9 cellular contexts compared by ENCODE assay signal in genomic region chrX:7088968-7089615, GRCh38. TPM values are rescaled to one million over a fixed set of nuclear protein-coding genes. Genes with fewer than 3 reads are reported as not detected.
A peak's percentile ranks its signal among the peaks of the same experiment; 100 is the strongest.
DNase-seq lines count a peak whose midpoint lies in the region; ATAC-seq, FAIRE-seq and TF ChIP-seq lines count a peak whose summit lies in the region.
"Had no signal": no experiment of that assay in that cellular context is flagged by ENCODE, and none has a peak within 500 bp of the region (broad histone marks: within the 10 kb centered on the region; RNA-seq: fewer than 3 reads in every experiment).

No MANE protein-coding gene starts in this region.

- no peaks in the 10 kb centered on the region for H3K9me1 ChIP-seq in K562 (ENCODE audit: control insufficient read depth, insufficient read depth, low read length)

- H3K9me3 ChIP-seq in K562 (replicated peaks; ENCODE audit: control insufficient read depth, insufficient read depth, low read depth, low read length): no peaks in the 10 kb centered on the region

- peak overlapping the region; percentile 40 for H3K27ac Mint-ChIP-seq in stimulated activated memory B cell treated with anti-CD40 and anti-IgM and Interleukin-4, amounts not matched to agents 10 μg/mL and 1 μg/mL and 100 μg/mL, for 72 hours

- H3K9me3 Mint-ChIP-seq in stimulated activated memory B cell treated with anti-CD40 and anti-IgM and Interleukin-4, amounts not matched to agents 10 μg/mL and 1 μg/mL and 100 μg/mL, for 72 hours: no peaks in the 10 kb centered on the region

- H3K4me3 ChIP-seq in K562: no peak overlapping the region
- H3K4me3 ChIP-seq: cardiac muscle cell had no signal

- no TSS peak for BruUV-seq in K562 (replicated peaks; lab: Mats Ljungman, UMichigan)

- no peaks in the 10 kb centered on the region for H3K27me3 ChIP-seq in K562 (ENCODE audit: control insufficient read depth in 2 of 2, insufficient read depth in 2 of 2, low read length in 2 of 2)
- H3K27me3 ChIP-seq: cardiac muscle cell had no signal

- TF ChIP-seq EP300 in K562 (IDR thresholded peaks at IDR 0.05; ENCODE audit: low read length): no peak

- 71% methylated on average over 5 of the region's 8 CpGs for WGBS in K562 (ENCODE audit: insufficient coverage, low coverage, missing lambda C conversion rate)

- H3K4me3 Mint-ChIP-seq in stimulated activated memory B cell treated with anti-CD40 and anti-IgM and Interleukin-4, amounts not matched to agents 10 μg/mL and 1 μg/mL and 100 μg/mL, for 72 hours: no peak overlapping the region

- no peak overlapping the region for H3K9ac ChIP-seq in K562 (ENCODE audit: insufficient read depth in 1 of 2, low read depth in 2 of 2, low read length in 2 of 2)

- no peak for FAIRE-seq in K562 (lab: Jason Lieb, UNC)

- no peak for TF ChIP-seq RAD21 in K562 (CRISPR knock-in tag; conservative IDR thresholded peaks at IDR 0.05 in 1 of 2, IDR thresholded peaks at IDR 0.05 in 1 of 2)

- H3K36me3 ChIP-seq in K562 (ENCODE audit: control insufficient read depth, insufficient read depth, low read length): peaks cover 6% of the 10 kb centered on the region; the same call in 1 of the 3 replicates
- H3K36me3 ChIP-seq: cardiac muscle cell had no signal

- CTCF ChIA-PET in K562 (lab: Yijun Ruan, JAX; ENCODE audit: low intra/inter-chr PET ratio): no interaction called here

- peaks cover 62% of the 10 kb centered on the region for H3K4me1 Mint-ChIP-seq in stimulated activated memory B cell treated with anti-CD40 and anti-IgM and Interleukin-4, amounts not matched to agents 10 μg/mL and 1 μg/mL and 100 μg/mL, for 72 hours

- in situ Hi-C loops in K562 (cut with MboI): no loop called here

- no peak for TF ChIP-seq POLR2A in K562 (conservative IDR thresholded peaks at IDR 0.05)

- no peak overlapping the region for H3K27ac ChIP-seq in K562 (ENCODE audit: extremely low read depth, low read depth, low read length)
- H3K27ac ChIP-seq: cardiac muscle cell had no signal

- no peaks in the 10 kb centered on the region for H3K79me2 ChIP-seq in K562 (ENCODE audit: control insufficient read depth, insufficient read depth, low read length)

- no peak overlapping the region for H3K4me2 ChIP-seq in K562 (ENCODE audit: insufficient read depth, low read length)

- H3K27me3 Mint-ChIP-seq in stimulated activated memory B cell treated with anti-CD40 and anti-IgM and Interleukin-4, amounts not matched to agents 10 μg/mL and 1 μg/mL and 100 μg/mL, for 72 hours: no peaks in the 10 kb centered on the region

- H3K36me3 Mint-ChIP-seq in stimulated activated memory B cell treated with anti-CD40 and anti-IgM and Interleukin-4, amounts not matched to agents 10 μg/mL and 1 μg/mL and 100 μg/mL, for 72 hours: no peaks in the 10 kb centered on the region

- intact Hi-C loops in K562 (cut with micrococcal nuclease): no loop called here

- H2AFZ ChIP-seq in K562 (ENCODE audit: low read depth, low read length): no peak overlapping the region

- H3K4me1 ChIP-seq in K562 (replicated peaks in 1 of 2; ENCODE audit: control insufficient read depth in 2 of 2, insufficient read depth in 2 of 2, low read length in 2 of 2): no peaks in the 10 kb centered on the region; a peak in 1 of 5 replicates

- POLR2A ChIA-PET in K562 (lab: Yijun Ruan, JAX): no interaction called here

- ATAC-seq in GM19455 (IDR thresholded peaks at IDR 0.05; ENCODE audit: unreplicated experiment): peak; percentile 41
- peak; percentile 53; the same call in 1 of the 3 replicates for ATAC-seq in K562
- peak; percentile 65 for ATAC-seq in stimulated activated memory B cell treated with anti-CD40 and anti-IgM and Interleukin-4, amounts not matched to agents 10 μg/mL and 1 μg/mL and 100 μg/mL, for 72 hours

- TF ChIP-seq CTCF in K562 (IDR thresholded peaks at IDR 0.05 in 2 of 3, conservative IDR thresholded peaks at IDR 0.05 in 1 of 3; ENCODE audit: insufficient read depth in 2 of 3, low read depth in 1 of 3, low read length in 3 of 3): peak in 2 of 3 experiments; percentile 14 to 16; a peak in 2 of 6 replicates

- H4K20me1 ChIP-seq in K562 (replicated peaks; ENCODE audit: control insufficient read depth, insufficient read depth, low read length): no peaks in the 10 kb centered on the region

- peak; percentile 17 for DNase-seq in COLO668 (lab: John Stamatoyannopoulos, UW; ENCODE audit: unreplicated experiment)
- peak; percentile 64 for DNase-seq in NAMALWA (ENCODE audit: low spot score)
- DNase-seq in K562 (ENCODE audit: extremely low read depth in 1 of 4, low spot score in 3 of 4): peak in 1 of 4 experiments; percentile 7
- no peak for DNase-seq in amniotic stem cell (lab: John Stamatoyannopoulos, UW)
- DNase-seq in NCI-H1417 treated with DMSO at 0.1 percent for 48 hours (lab: John Stamatoyannopoulos, UW): no peak
- DNase-seq in OCI-M2 (lab: John Stamatoyannopoulos, UW; ENCODE audit: unreplicated experiment): no peak

TF ChIP-seq in K562, 482 proteins besides CTCF, POLR2A, EP300 and RAD21 (continues in another document):
- no peak for TF ChIP-seq ZNF79 (CRISPR knock-in tag; IDR thresholded peaks at IDR 0.05; ENCODE audit: low read depth)
- no peak for TF ChIP-seq MCM2 (IDR thresholded peaks at IDR 0.05; ENCODE audit: low read depth)

RNA-seq across cellular contexts. Expression of gene STS, which starts 58.4 kb away (rescaled TPM):
- 0.65 and 1.1 TPM in 2 replicates for total RNA-seq in K562 (2011; cell fraction: chromatin; rRNA removed; ENCODE audit: low replicate concordance)
- total RNA-seq in K562 (2011; cell fraction: nucleolus; rRNA removed): 0.66 and 0.83 TPM in 2 replicates
- 1.2 and 1.8 TPM in 2 replicates for total RNA-seq in K562 (2011; cell fraction: nucleoplasm; rRNA removed)
- total RNA-seq in K562 (2014; rRNA removed) (0.36 and 0.65 TPM in 2 replicates), K562 (2014; rRNA removed; fragmentation: Illumina TruSeq; extraction: Trizol) (0.83 and 0.91 TPM in 2 replicates), K562 (2015; rRNA removed; fragmentation: Illumina TruSeq; extraction: Trizol) (1.1 and 1.3 TPM in 2 replicates), K562 (2021) (0.73 and 0.76 TPM in 2 replicates)
- polyA plus RNA-seq in K562 (2011; rRNA removed) (0.53 and 0.63 TPM in 2 replicates), K562 (2014; fragmentation: Illumina TruSeq; extraction: Trizol) (0.75 and 0.89 TPM in 2 replicates), K562 (2014; fragmentation: Nextera tagmentation; extraction: Ambion mirVana) (under 1 TPM; 0.14 to 0.39 TPM), K562 (2014; rRNA removed) (0.21 and 0.45 TPM in 2 replicates)
- 0.52 and 0.59 TPM in 2 replicates for polyA plus RNA-seq in K562 (2011; cell fraction: cytosol; rRNA removed)
- 0.48 and 0.51 TPM in 2 replicates for polyA plus RNA-seq in K562 (2011; cell fraction: nucleus; rRNA removed)
- 0.87 and 0.93 TPM in 2 replicates for polyA plus RNA-seq in K562 (2012)
- polyA minus RNA-seq in K562 (2011; rRNA and poly(A)+ RNA removed): 1.7 and 1.8 TPM in 2 replicates
- polyA minus RNA-seq in K562 (2011; cell fraction: cytosol; rRNA and poly(A)+ RNA removed): 0.64 and 0.86 TPM in 2 replicates
- polyA minus RNA-seq in K562 (2011; cell fraction: nucleus; rRNA and poly(A)+ RNA removed): 0.54 and 0.89 TPM in 2 replicates

RNA-seq across cellular contexts. Expression of gene PUDP, which starts 58.9 kb away (rescaled TPM):
- total RNA-seq in K562 (2011; cell fraction: chromatin; rRNA removed; ENCODE audit: low replicate concordance): 20.5 and 30.5 TPM in 2 replicates
- total RNA-seq in K562 (2011; cell fraction: nucleolus; rRNA removed): 10.2 and 12.4 TPM in 2 replicates
- 20.8 and 28.0 TPM in 2 replicates for total RNA-seq in K562 (2011; cell fraction: nucleoplasm; rRNA removed)
- total RNA-seq in K562 (2014; rRNA removed) (13.6 and 13.8 TPM in 2 replicates), K562 (2014; rRNA removed; fragmentation: Illumina TruSeq; extraction: Trizol) (21.1 and 21.2 TPM in 2 replicates), K562 (2015; rRNA removed; fragmentation: Illumina TruSeq; extraction: Trizol) (19.0 and 21.4 TPM in 2 replicates), K562 (2021) (29.2 and 31.7 TPM in 2 replicates)
- polyA plus RNA-seq in K562 (2011; rRNA removed) (36.7 and 48.6 TPM in 2 replicates), K562 (2014; fragmentation: Illumina TruSeq; extraction: Trizol) (29.8 and 36.7 TPM in 2 replicates), K562 (2014; fragmentation: Nextera tagmentation; extraction: Ambion mirVana) (10 to 100 TPM; 61.9 to 63.0 TPM), K562 (2014; rRNA removed) (27.8 and 31.3 TPM in 2 replicates)
- polyA plus RNA-seq in K562 (2011; cell fraction: cytosol; rRNA removed): 28.7 and 34.0 TPM in 2 replicates
- polyA plus RNA-seq in K562 (2011; cell fraction: nucleus; rRNA removed): 12.5 and 15.8 TPM in 2 replicates
- 29.9 and 35.2 TPM in 2 replicates for polyA plus RNA-seq in K562 (2012)
- 48.9 and 52.5 TPM in 2 replicates for polyA minus RNA-seq in K562 (2011; rRNA and poly(A)+ RNA removed)
- polyA minus RNA-seq in K562 (2011; cell fraction: cytosol; rRNA and poly(A)+ RNA removed): 21.5 and 21.8 TPM in 2 replicates
- 10.6 and 16.1 TPM in 2 replicates for polyA minus RNA-seq in K562 (2011; cell fraction: nucleus; rRNA and poly(A)+ RNA removed)

Comparison
In these comparisons a context has a peak if more than half of its experiments do, and no peak if none do; other contexts are left out.
1. DNase-seq: peak in COLO668 (single experiment) and NAMALWA (single experiment); none in amniotic stem cell (single experiment), NCI-H1417 treated with DMSO at 0.1 percent for 48 hours (single experiment) and OCI-M2 (single experiment).
2. Peak in every context shown above with its lines, with median percentiles within 50 percentile points of each other: ATAC-seq.